ENCODE assay signal across 9 cellular contexts in the genomic region with DNA sequence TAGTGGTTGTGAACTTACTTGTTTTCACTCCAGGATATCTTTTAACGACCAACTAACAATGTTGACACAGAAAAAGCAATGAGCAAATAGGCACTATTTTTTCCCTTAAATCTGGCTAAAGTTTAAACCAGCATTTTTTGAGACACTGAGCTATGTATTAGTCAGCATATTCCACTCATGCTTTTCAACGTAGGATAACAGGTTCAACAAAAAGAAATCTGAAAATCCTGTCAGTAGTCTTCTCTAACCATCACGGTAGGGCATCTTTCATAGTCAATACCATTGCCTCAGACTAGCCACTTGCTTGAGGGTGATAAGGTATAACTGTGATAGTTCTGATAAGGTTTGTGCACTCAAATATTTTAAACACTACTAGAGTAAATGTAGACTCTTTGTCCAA.
"Had no signal": no experiment of that assay in that cellular context is flagged by ENCODE, and none has a peak within 500 bp of the region (broad histone marks: within the 10 kb centered on the region; RNA-seq: fewer than 3 reads in every experiment).

No MANE protein-coding gene starts in this region.

- H3K9me3 ChIP-seq: HAP-1 had no signal

- H2AFZ ChIP-seq: GM23248 had no signal

- H3K27ac ChIP-seq: GM23248, KMS-11 had no signal

- FAIRE-seq: H1, HTR-8/SVneo had no signal

- H3K9ac ChIP-seq: GM23248, KMS-11 had no signal

- DNase-seq: GM23248, H7, HFFc6, KBM-7 had no signal

- H3K4me1 ChIP-seq: HAP-1 had no signal

- H3K4me2 ChIP-seq: KMS-11 had no signal

- H3K4me3 ChIP-seq: GM23248, HAP-1 had no signal

- ATAC-seq: HCT116 had no signal

- H3K36me3 ChIP-seq: HAP-1 had no signal
